21 cellular contexts compared by ENCODE assay signal in genomic region chr9:87036482-87036881, GRCh38.
"Had no signal": no experiment of that assay in that cellular context is flagged by ENCODE, and none has a peak within 500 bp of the region (broad histone marks: within the 10 kb centered on the region; RNA-seq: fewer than 3 reads in every experiment).

No MANE protein-coding gene starts in this region.

- ATAC-seq: activated CD4-positive, CD25-positive, alpha-beta regulatory T cell treated with anti-CD3 and anti-CD28 coated beads, Interleukin-2, amount 50 U/mL, for 24 hours; activated naive CD8-positive, alpha-beta T cell treated with anti-CD3 and anti-CD28 coated beads, Interleukin-2, amount 50 U/mL, for 24 hours; body of pancreas; left colon; mucosa of descending colon; naive thymus-derived CD4-positive, alpha-beta T cell; stimulated activated memory B cell treated with anti-CD40 and anti-IgM and Interleukin-4, amounts not matched to agents 10 μg/mL and 1 μg/mL and 100 μg/mL, for 72 hours had no signal

- H3K27ac Mint-ChIP-seq: activated CD4-positive, alpha-beta memory T cell treated with anti-CD3 and anti-CD28 coated beads, Interleukin-2, amount 10 ng/mL, durations not matched to agents 7 days and 5 days; activated CD4-positive, alpha-beta T cell treated with anti-CD3 and anti-CD28 coated beads, Interleukin-2, amount 10 ng/mL, durations not matched to agents 24 days and 14 days; activated naive CD8-positive, alpha-beta T cell treated with anti-CD3 and anti-CD28 coated beads, Interleukin-2, amount 50 U/mL, for 24 hours; activated T-helper 1 cell treated with anti-CD3 and anti-CD28 coated beads, Interleukin-12 subunit alpha, Interleukin-12 subunit beta, Interleukin-2, Interleukin-4 antibody, amounts not matched to agents 30 ng/mL and 10 ng/mL and 1 ng/mL, durations not matched to agents 14 hours and 24 hours and 36 hours; dendritic cell treated with granulocyte-macrophage colony-stimulating factor and Interleukin-4, amounts not matched to agents 40 ng/mL and 50 ng/mL, for 4 days; naive thymus-derived CD4-positive, alpha-beta T cell; progenitor cell of endocrine pancreas; stimulated activated memory B cell treated with anti-CD40 and anti-IgM and Interleukin-4, amounts not matched to agents 10 μg/mL and 1 μg/mL and 100 μg/mL, for 72 hours had no signal

- H3K27ac ChIP-seq: body of pancreas, upper lobe of left lung, VCaP had no signal

- H3K9me3 ChIP-seq: body of pancreas, mucosa of descending colon, stomach, upper lobe of left lung had no signal

- H3K4me1 ChIP-seq: body of pancreas, upper lobe of left lung had no signal

- FAIRE-seq: endometrium, keratinocyte had no signal

- H3K4me3 Mint-ChIP-seq: activated CD4-positive, alpha-beta memory T cell treated with anti-CD3 and anti-CD28 coated beads, Interleukin-2, amount 10 ng/mL, durations not matched to agents 7 days and 5 days; activated CD4-positive, alpha-beta T cell treated with anti-CD3 and anti-CD28 coated beads, Interleukin-2, amount 10 ng/mL, durations not matched to agents 24 days and 14 days; activated naive CD8-positive, alpha-beta T cell treated with anti-CD3 and anti-CD28 coated beads, Interleukin-2, amount 50 U/mL, for 24 hours; activated T-helper 1 cell treated with anti-CD3 and anti-CD28 coated beads, Interleukin-12 subunit alpha, Interleukin-12 subunit beta, Interleukin-2, Interleukin-4 antibody, amounts not matched to agents 30 ng/mL and 10 ng/mL and 1 ng/mL, durations not matched to agents 14 hours and 24 hours and 36 hours; dendritic cell treated with granulocyte-macrophage colony-stimulating factor and Interleukin-4, amounts not matched to agents 40 ng/mL and 50 ng/mL, for 4 days; naive thymus-derived CD4-positive, alpha-beta T cell; stimulated activated memory B cell treated with anti-CD40 and anti-IgM and Interleukin-4, amounts not matched to agents 10 μg/mL and 1 μg/mL and 100 μg/mL, for 72 hours had no signal

- H3K4me1 Mint-ChIP-seq: activated CD4-positive, alpha-beta memory T cell treated with anti-CD3 and anti-CD28 coated beads, Interleukin-2, amount 10 ng/mL, durations not matched to agents 7 days and 5 days; activated CD4-positive, alpha-beta T cell treated with anti-CD3 and anti-CD28 coated beads, Interleukin-2, amount 10 ng/mL, durations not matched to agents 24 days and 14 days; stimulated activated memory B cell treated with anti-CD40 and anti-IgM and Interleukin-4, amounts not matched to agents 10 μg/mL and 1 μg/mL and 100 μg/mL, for 72 hours had no signal

- H3K36me3 Mint-ChIP-seq: stimulated activated memory B cell treated with anti-CD40 and anti-IgM and Interleukin-4, amounts not matched to agents 10 μg/mL and 1 μg/mL and 100 μg/mL, for 72 hours had no signal

- H3K4me3 ChIP-seq: body of pancreas, mucosa of descending colon, stomach, upper lobe of left lung had no signal

- H3K36me3 ChIP-seq: stomach, upper lobe of left lung had no signal

- DNase-seq: activated CD4-positive, alpha-beta memory T cell treated with anti-CD3 and anti-CD28 coated beads, Interleukin-2, amount 10 ng/mL, durations not matched to agents 7 days and 5 days; activated CD4-positive, alpha-beta T cell treated with anti-CD3 and anti-CD28 coated beads, Interleukin-2, amount 10 ng/mL, durations not matched to agents 24 days and 14 days; activated gamma-delta T cell; activated naive CD4-positive, alpha-beta T cell treated with anti-CD3 and anti-CD28 coated beads, Interleukin-2, amount 50 U/mL, for 16 hours; activated naive CD8-positive, alpha-beta T cell treated with anti-CD3 and anti-CD28 coated beads, Interleukin-2, amount 50 U/mL, for 24 hours; body of pancreas; effector CD4-positive, alpha-beta T cell; left colon; mesenchymal stem cell; mucosa of descending colon; naive thymus-derived CD4-positive, alpha-beta T cell; stomach; upper lobe of left lung had no signal

- H3K27me3 ChIP-seq: body of pancreas, stomach, upper lobe of left lung had no signal

- H3K27me3 Mint-ChIP-seq: activated CD4-positive, alpha-beta memory T cell treated with anti-CD3 and anti-CD28 coated beads, Interleukin-2, amount 10 ng/mL, durations not matched to agents 7 days and 5 days; activated CD4-positive, alpha-beta T cell treated with anti-CD3 and anti-CD28 coated beads, Interleukin-2, amount 10 ng/mL, durations not matched to agents 24 days and 14 days; progenitor cell of endocrine pancreas had no signal

- H3K9me3 Mint-ChIP-seq: activated CD4-positive, alpha-beta memory T cell treated with anti-CD3 and anti-CD28 coated beads, Interleukin-2, amount 10 ng/mL, durations not matched to agents 7 days and 5 days; stimulated activated memory B cell treated with anti-CD40 and anti-IgM and Interleukin-4, amounts not matched to agents 10 μg/mL and 1 μg/mL and 100 μg/mL, for 72 hours had no signal
